ENCODE assay signal across 10 cellular contexts in genomic region chr14:24159777-24160498, GRCh38. TPM values are rescaled to one million over a fixed set of nuclear protein-coding genes. Genes with fewer than 3 reads are reported as not detected.
DNase-seq lines count a peak whose midpoint lies in the region; ATAC-seq lines count a peak whose summit lies in the region.
"Had no signal": no experiment of that assay in that cellular context is flagged by ENCODE, and none has a peak within 500 bp of the region (broad histone marks: within the 10 kb centered on the region; RNA-seq: fewer than 3 reads in every experiment).

No MANE protein-coding gene starts in this region.

- H2BK12ac ChIP-seq in mesenchymal stem cell (ENCODE audit: low read length in 2 of 2): peak overlapping the region; percentile 62 to 67

- H3K4me1 Mint-ChIP-seq in activated CD4-positive, alpha-beta T cell treated with anti-CD3 and anti-CD28 coated beads, Interleukin-2, amount 10 ng/mL, durations not matched to agents 7 days and 5 days: peaks cover 52% of the 10 kb centered on the region
- peaks cover 39% of the 10 kb centered on the region for H3K4me1 Mint-ChIP-seq in activated naive CD8-positive, alpha-beta T cell treated with anti-CD3 and anti-CD28 coated beads, Interleukin-2, amount 10 ng/mL, durations not matched to agents 7 days and 5 days

- DNase-seq in activated CD4-positive, alpha-beta T cell treated with anti-CD3 and anti-CD28 coated beads, Interleukin-2, amount 10 ng/mL, durations not matched to agents 7 days and 5 days: no peak
- DNase-seq in activated CD4-positive, alpha-beta T cell treated with anti-CD3 and anti-CD28 coated beads for 4 hours: no peak
- no peak for DNase-seq in activated naive CD8-positive, alpha-beta T cell treated with anti-CD3 and anti-CD28 coated beads, Interleukin-2, amount 10 ng/mL, durations not matched to agents 7 days and 5 days
- DNase-seq in mesenchymal stem cell (no peak), SKM-1 (lab: John Stamatoyannopoulos, UW; ENCODE audit: unreplicated experiment) (no peak), NCI-H524 treated with DMSO at 0.1 percent for 48 hours (lab: John Stamatoyannopoulos, UW) (no peak), NCI-H2029 (lab: John Stamatoyannopoulos, UW) (no peak)
- DNase-seq: activated CD4-positive, alpha-beta T cell treated with anti-CD3 and anti-CD28 coated beads, Interleukin-2, amount 50 U/mL, for 48 hours; PC-9 had no signal

- peaks cover 23% of the 10 kb centered on the region for H3K79me1 ChIP-seq in mesenchymal stem cell (replicated peaks; ENCODE audit: low read length, poor library complexity, severe bottlenecking)

- no peak overlapping the region for H3K18ac ChIP-seq in mesenchymal stem cell (ENCODE audit: low read depth in 1 of 2, low read length in 2 of 2)

- H3K27me3 ChIP-seq in mesenchymal stem cell (ENCODE audit: control insufficient read depth in 1 of 2, insufficient read depth in 1 of 2, low read length in 2 of 2) (no peaks in the 10 kb centered on the region), thymus (ENCODE audit: control insufficient read depth, insufficient read depth) (no peaks in the 10 kb centered on the region)

- no peak overlapping the region for H3K23ac ChIP-seq in mesenchymal stem cell (ENCODE audit: low read length in 2 of 2)

- no peaks in the 10 kb centered on the region for H3K27me3 Mint-ChIP-seq in activated CD4-positive, alpha-beta T cell treated with anti-CD3 and anti-CD28 coated beads, Interleukin-2, amount 10 ng/mL, durations not matched to agents 7 days and 5 days
- H3K27me3 Mint-ChIP-seq in activated naive CD8-positive, alpha-beta T cell treated with anti-CD3 and anti-CD28 coated beads, Interleukin-2, amount 10 ng/mL, durations not matched to agents 7 days and 5 days: no peaks in the 10 kb centered on the region

- no peak overlapping the region for H3K4me3 ChIP-seq in mesenchymal stem cell (ENCODE audit: insufficient read depth in 1 of 2, low read depth in 1 of 2, low read length in 2 of 2)
- H3K4me3 ChIP-seq in thymus (ENCODE audit: low read length): no peak overlapping the region
- H3K4me3 ChIP-seq: PC-9 had no signal

- no peaks in the 10 kb centered on the region for H3K9me3 Mint-ChIP-seq in activated CD4-positive, alpha-beta T cell treated with anti-CD3 and anti-CD28 coated beads, Interleukin-2, amount 10 ng/mL, durations not matched to agents 7 days and 5 days
- no peaks in the 10 kb centered on the region for H3K9me3 Mint-ChIP-seq in activated naive CD8-positive, alpha-beta T cell treated with anti-CD3 and anti-CD28 coated beads, Interleukin-2, amount 10 ng/mL, durations not matched to agents 7 days and 5 days

- H3K36me3 ChIP-seq in mesenchymal stem cell (ENCODE audit: control insufficient read depth in 1 of 2, insufficient read depth in 2 of 2, low read depth in 1 of 2, low read length in 2 of 2) (peaks cover 66 to 75% of the 10 kb centered on the region in 2 experiments), thymus (ENCODE audit: control insufficient read depth, insufficient read depth) (peaks cover 69% of the 10 kb centered on the region)

- H3K9me3 ChIP-seq in mesenchymal stem cell (ENCODE audit: control insufficient read depth, low read length) (no peaks in the 10 kb centered on the region), thymus (ENCODE audit: control insufficient read depth) (no peaks in the 10 kb centered on the region)

- CTCF ChIA-PET in activated CD4-positive, alpha-beta T cell treated with anti-CD3 and anti-CD28 coated beads, Interleukin-2, amount 10 ng/mL, durations not matched to agents 7 days and 5 days (lab: Charles Lee): interaction anchor here (1.1 to 6.2 kb wide), 22 partner anchors 8 to 266 kb away, joined by 3 to 69 read pairs (median 12); partner anchors contain the start of genes CIDEB, DCAF11, EMC9 and IPO4

- H3K27ac Mint-ChIP-seq in activated CD4-positive, alpha-beta T cell treated with anti-CD3 and anti-CD28 coated beads, Interleukin-2, amount 10 ng/mL, durations not matched to agents 7 days and 5 days: peak overlapping the region; percentile 100
- H3K27ac Mint-ChIP-seq in activated naive CD8-positive, alpha-beta T cell treated with anti-CD3 and anti-CD28 coated beads, Interleukin-2, amount 10 ng/mL, durations not matched to agents 7 days and 5 days: peak overlapping the region; percentile 100

- no peak overlapping the region for H4K8ac ChIP-seq in mesenchymal stem cell (ENCODE audit: low read length)

- H2BK15ac ChIP-seq in mesenchymal stem cell (ENCODE audit: low read depth, poor library complexity, severe bottlenecking): peak overlapping the region; percentile 6

- no peak overlapping the region for H2BK5ac ChIP-seq in mesenchymal stem cell (ENCODE audit: low read depth, low read length, poor library complexity, severe bottlenecking)

- H3K27ac ChIP-seq in mesenchymal stem cell (ENCODE audit: low read length, poor library complexity, severe bottlenecking): no peak overlapping the region
- peak overlapping the region; percentile 92 for H3K27ac ChIP-seq in thymus (ENCODE audit: low read depth)
- H3K27ac ChIP-seq: PC-9 had no signal

- H3K36me3 Mint-ChIP-seq in activated CD4-positive, alpha-beta T cell treated with anti-CD3 and anti-CD28 coated beads, Interleukin-2, amount 10 ng/mL, durations not matched to agents 7 days and 5 days (ENCODE audit: low read depth): peaks cover 84% of the 10 kb centered on the region
- peaks cover 70% of the 10 kb centered on the region for H3K36me3 Mint-ChIP-seq in activated naive CD8-positive, alpha-beta T cell treated with anti-CD3 and anti-CD28 coated beads, Interleukin-2, amount 10 ng/mL, durations not matched to agents 7 days and 5 days

- no peak overlapping the region for H3K14ac ChIP-seq in mesenchymal stem cell (ENCODE audit: low read length in 2 of 2)

- H3K4ac ChIP-seq in mesenchymal stem cell (ENCODE audit: low read depth in 1 of 2, low read length in 2 of 2): no peak overlapping the region

- peak overlapping the region; percentile 4 for H4K91ac ChIP-seq in mesenchymal stem cell (ENCODE audit: low read length)

- H2AFZ ChIP-seq in mesenchymal stem cell (ENCODE audit: low read depth, low read length): no peak overlapping the region
- H2AFZ ChIP-seq: PC-9 had no signal

- no peak overlapping the region for H3K9ac ChIP-seq in mesenchymal stem cell (ENCODE audit: low read length)

- 98% methylated on average over 10 of the region's 11 CpGs for WGBS in mesenchymal stem cell
- WGBS in thymus: 98% methylated on average over 11 of the region's 11 CpGs

- H3K4me1 ChIP-seq in mesenchymal stem cell (ENCODE audit: control insufficient read depth, insufficient read depth, low read depth, low read length) (peaks cover 19% of the 10 kb centered on the region), thymus (ENCODE audit: control insufficient read depth, insufficient read depth, low read length) (peaks cover 6% of the 10 kb centered on the region)

- no peak for ATAC-seq in activated naive CD8-positive, alpha-beta T cell treated with anti-CD3 and anti-CD28 coated beads, Interleukin-2, amount 10 ng/mL, durations not matched to agents 7 days and 5 days (ENCODE audit: low read depth)

- POLR2A ChIA-PET in activated CD4-positive, alpha-beta T cell treated with anti-CD3 and anti-CD28 coated beads, Interleukin-2, amount 10 ng/mL, durations not matched to agents 7 days and 5 days (lab: Charles Lee): interaction anchor here (0.7 to 3.4 kb wide), 3 partner anchors 9 to 23 kb away, joined by 4 to 25 read pairs (median 6); partner anchors contain the start of genes PSME1, PSME2 and RNF31
- POLR2A ChIA-PET in activated naive CD8-positive, alpha-beta T cell treated with anti-CD3 and anti-CD28 coated beads, Interleukin-2, amount 10 ng/mL, durations not matched to agents 7 days and 5 days (lab: Charles Lee): interaction anchor here (0.6 to 4.8 kb wide), 20 partner anchors 12 to 151 kb away, joined by 3 to 347 read pairs (median 12); partner anchors contain the start of genes CARMIL3, CHMP4A, DCAF11 and EMC9

- no peak overlapping the region for H2AK5ac ChIP-seq in mesenchymal stem cell (ENCODE audit: low read length, severe bottlenecking)

- H3K4me2 ChIP-seq in mesenchymal stem cell (ENCODE audit: low read length, poor library complexity, severe bottlenecking): no peak overlapping the region

- H2BK120ac ChIP-seq in mesenchymal stem cell (ENCODE audit: low read depth, low read length): no peak overlapping the region

- peak overlapping the region; percentile 31 for H3K4me3 Mint-ChIP-seq in activated CD4-positive, alpha-beta T cell treated with anti-CD3 and anti-CD28 coated beads, Interleukin-2, amount 10 ng/mL, durations not matched to agents 7 days and 5 days
- peak overlapping the region; percentile 37 for H3K4me3 Mint-ChIP-seq in activated naive CD8-positive, alpha-beta T cell treated with anti-CD3 and anti-CD28 coated beads, Interleukin-2, amount 10 ng/mL, durations not matched to agents 7 days and 5 days

RNA-seq across cellular contexts. Expression of gene IRF9, which starts 1.1 kb away (rescaled TPM):
- 100 to 1,000 TPM; 285 to 286 TPM for total RNA-seq in activated CD4-positive, alpha-beta T cell treated with anti-CD3 and anti-CD28 coated beads, Interleukin-2, amount 10 ng/mL, durations not matched to agents 7 days and 5 days
- 100 to 1,000 TPM; 234 to 252 TPM for total RNA-seq in activated naive CD8-positive, alpha-beta T cell treated with anti-CD3 and anti-CD28 coated beads, Interleukin-2, amount 10 ng/mL, durations not matched to agents 7 days and 5 days
- polyA plus RNA-seq in mesenchymal stem cell (2013, experiment 1 of 2): 43.4 TPM
- polyA plus RNA-seq in mesenchymal stem cell (2013, experiment 2 of 2): 42.3 TPM
- 167 TPM for polyA plus RNA-seq in thymus

RNA-seq across cellular contexts. Expression of gene REC8, which starts 11.9 kb away (rescaled TPM):
- 10 to 100 TPM; 52.8 to 61.0 TPM for total RNA-seq in activated CD4-positive, alpha-beta T cell treated with anti-CD3 and anti-CD28 coated beads, Interleukin-2, amount 10 ng/mL, durations not matched to agents 7 days and 5 days
- 10 to 100 TPM; 55.1 to 60.7 TPM for total RNA-seq in activated naive CD8-positive, alpha-beta T cell treated with anti-CD3 and anti-CD28 coated beads, Interleukin-2, amount 10 ng/mL, durations not matched to agents 7 days and 5 days
- polyA plus RNA-seq in mesenchymal stem cell (2013, experiment 1 of 2): 29.0 TPM
- polyA plus RNA-seq in mesenchymal stem cell (2013, experiment 2 of 2): 29.9 TPM
- 47.8 TPM for polyA plus RNA-seq in thymus

RNA-seq across cellular contexts. Expression of gene RNF31, which starts 12.6 kb away (rescaled TPM):
- 100 to 1,000 TPM; 147 to 160 TPM for total RNA-seq in activated CD4-positive, alpha-beta T cell treated with anti-CD3 and anti-CD28 coated beads, Interleukin-2, amount 10 ng/mL, durations not matched to agents 7 days and 5 days
- 100 to 1,000 TPM; 131 to 153 TPM for total RNA-seq in activated naive CD8-positive, alpha-beta T cell treated with anti-CD3 and anti-CD28 coated beads, Interleukin-2, amount 10 ng/mL, durations not matched to agents 7 days and 5 days
- polyA plus RNA-seq in mesenchymal stem cell (2013, experiment 1 of 2): 57.9 TPM
- 54.2 TPM for polyA plus RNA-seq in mesenchymal stem cell (2013, experiment 2 of 2)
- 105 TPM for polyA plus RNA-seq in thymus

RNA-seq across cellular contexts. Expression of gene PSME2, which starts 13.5 kb away (rescaled TPM):
- 100 to 1,000 TPM; 644 to 698 TPM for total RNA-seq in activated CD4-positive, alpha-beta T cell treated with anti-CD3 and anti-CD28 coated beads, Interleukin-2, amount 10 ng/mL, durations not matched to agents 7 days and 5 days
- total RNA-seq in activated naive CD8-positive, alpha-beta T cell treated with anti-CD3 and anti-CD28 coated beads, Interleukin-2, amount 10 ng/mL, durations not matched to agents 7 days and 5 days: 100 to 1,000 TPM; 406 to 414 TPM
- 174 TPM for polyA plus RNA-seq in mesenchymal stem cell (2013, experiment 1 of 2)
- polyA plus RNA-seq in mesenchymal stem cell (2013, experiment 2 of 2): 169 TPM
- 420 TPM for polyA plus RNA-seq in thymus

RNA-seq across cellular contexts. Expression of gene EMC9, which starts 18.5 kb away (rescaled TPM):
- 10 to 100 TPM; 37.1 to 41.0 TPM for total RNA-seq in activated CD4-positive, alpha-beta T cell treated with anti-CD3 and anti-CD28 coated beads, Interleukin-2, amount 10 ng/mL, durations not matched to agents 7 days and 5 days
- 10 to 100 TPM; 41.6 to 43.9 TPM for total RNA-seq in activated naive CD8-positive, alpha-beta T cell treated with anti-CD3 and anti-CD28 coated beads, Interleukin-2, amount 10 ng/mL, durations not matched to agents 7 days and 5 days
- polyA plus RNA-seq in mesenchymal stem cell (2013, experiment 1 of 2): 10.9 TPM
- 11.1 TPM for polyA plus RNA-seq in mesenchymal stem cell (2013, experiment 2 of 2)
- polyA plus RNA-seq in thymus: 40.8 TPM
